25 cellular contexts compared by ENCODE assay signal in the genomic region with DNA sequence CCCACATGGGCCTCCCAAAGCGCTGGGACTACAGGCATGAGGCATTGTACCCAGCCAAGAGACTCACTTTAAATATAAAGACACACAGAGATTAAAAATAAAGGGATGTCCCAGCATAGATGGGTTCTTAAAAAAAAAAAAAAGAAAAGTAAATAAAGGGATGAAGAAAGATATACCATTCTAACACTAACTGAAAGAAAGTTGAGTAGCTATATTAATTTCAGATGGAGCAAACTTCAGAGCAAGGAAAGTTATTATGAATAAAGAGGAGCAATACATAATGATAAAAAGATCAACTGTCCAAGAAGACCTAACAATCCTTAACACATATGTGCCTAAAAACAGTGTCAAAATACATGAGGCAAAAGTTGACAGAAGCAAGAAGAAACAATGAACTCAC.
"Had no signal": no experiment of that assay in that cellular context is flagged by ENCODE, and none has a peak within 500 bp of the region (broad histone marks: within the 10 kb centered on the region; RNA-seq: fewer than 3 reads in every experiment).

No MANE protein-coding gene starts in this region.

- H3K4me3 Mint-ChIP-seq: activated B cell treated with CpG ODN at 0.5 μM for 24 hours; activated CD8-positive, alpha-beta T cell treated with anti-CD3 and anti-CD28 coated beads for 36 hours; activated T-helper 1 cell treated with anti-CD3 and anti-CD28 coated beads, Interleukin-12 subunit alpha, Interleukin-12 subunit beta, Interleukin-2, Interleukin-4 antibody, amounts not matched to agents 30 ng/mL and 10 ng/mL and 1 ng/mL, durations not matched to agents 14 hours and 24 hours and 36 hours; endodermal cell; nephron progenitor cell; type B pancreatic cell had no signal

- H3K4me1 ChIP-seq: pancreas, prostate gland, uterus had no signal

- H3K4me3 ChIP-seq: mucosa of descending colon, pancreas, prostate gland, skin epidermis, uterus had no signal

- H3K36me3 ChIP-seq: pancreas, prostate gland, uterus had no signal

- H3K9me3 ChIP-seq: mucosa of descending colon, pancreas, prostate gland, uterus had no signal

- DNase-seq: activated B cell treated with CpG ODN at 0.5 μM for 24 hours; activated gamma-delta T cell treated with Interleukin-2 at 50 U/mL for 16 hours; amygdala; caudate nucleus; endodermal cell; foreskin fibroblast; head of caudate nucleus; hippocampal formation; left cardiac atrium; left ventricle myocardium superior; mucosa of descending colon; nephron progenitor cell; pancreas; retina; stimulated activated CD4-positive, alpha-beta T cell treated with anti-CD3 and anti-CD28 coated beads, Interleukin-12 subunit alpha, Interleukin-12 subunit beta, amount 100 ng/mL, for 4 hours; stimulated activated naive CD8-positive, alpha-beta T cell treated with anti-CD3 and anti-CD28 coated beads, Interleukin-15, Interleukin-2, amounts not matched to agents 100 U/mL and 50 U/mL, for 24 hours; substantia nigra; uterus had no signal

- ATAC-seq: esophagus mucosa; left cardiac atrium; left ventricle myocardium superior; mucosa of descending colon; pancreas; sciatic nerve; stimulated activated naive CD8-positive, alpha-beta T cell treated with anti-CD3 and anti-CD28 coated beads, Interleukin-15, Interleukin-2, amounts not matched to agents 100 U/mL and 50 U/mL, for 24 hours had no signal

- H3K27me3 Mint-ChIP-seq: activated B cell treated with CpG ODN at 0.5 μM for 24 hours; activated CD8-positive, alpha-beta T cell treated with anti-CD3 and anti-CD28 coated beads for 36 hours; type B pancreatic cell had no signal

- H3K27ac Mint-ChIP-seq: activated B cell treated with CpG ODN at 0.5 μM for 24 hours; activated CD8-positive, alpha-beta T cell treated with anti-CD3 and anti-CD28 coated beads for 36 hours; endodermal cell; nephron progenitor cell; type B pancreatic cell had no signal

- H3K27me3 ChIP-seq: pancreas, uterus had no signal

- H3K27ac ChIP-seq: pancreas, prostate gland, skin epidermis, uterus had no signal
